24 cellular contexts compared by ENCODE assay signal in the genomic region with DNA sequence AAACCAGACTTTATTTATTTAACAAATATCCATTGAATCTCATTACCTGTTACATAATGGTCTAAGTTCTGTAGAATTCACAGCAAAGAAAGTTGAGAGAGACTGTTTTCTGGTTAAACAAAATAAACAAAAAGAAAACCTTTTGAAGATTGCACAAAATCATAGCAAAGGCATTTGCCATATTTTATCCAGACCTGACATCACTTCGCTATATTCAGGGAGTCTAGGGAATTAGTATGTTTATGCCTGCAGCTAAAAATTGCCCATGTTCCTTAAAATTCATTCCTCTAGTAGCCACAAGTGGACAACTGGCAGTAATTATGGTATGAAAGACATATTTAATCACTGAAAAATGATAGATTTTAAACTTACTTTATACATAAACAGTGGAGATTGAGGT.
"Had no signal": no experiment of that assay in that cellular context is flagged by ENCODE, and none has a peak within 500 bp of the region (broad histone marks: within the 10 kb centered on the region; RNA-seq: fewer than 3 reads in every experiment).

No MANE protein-coding gene starts in this region.

- H3K9me3 Mint-ChIP-seq: natural killer cell treated with Interleukin-12 subunit alpha and Interleukin-12 subunit beta and Interleukin-15 and Interleukin-18, amount 100 ng/mL, for 72 hours; stimulated activated effector memory CD8-positive, alpha-beta T cell treated with anti-CD3 and anti-CD28 coated beads, Interleukin-12 subunit alpha, Interleukin-12 subunit beta, amount 100 ng/mL, for 72 hours; stimulated activated naive CD8-positive, alpha-beta T cell treated with anti-CD3 and anti-CD28 coated beads, Interleukin-15, Interleukin-2, amounts not matched to agents 100 ng/mL and 50 ng/mL, for 24 hours had no signal

- H3K4me1 Mint-ChIP-seq: mesothelial cell of epicardium; naive thymus-derived CD4-positive, alpha-beta T cell; stimulated activated effector memory CD8-positive, alpha-beta T cell treated with anti-CD3 and anti-CD28 coated beads, Interleukin-12 subunit alpha, Interleukin-12 subunit beta, amount 100 ng/mL, for 72 hours had no signal

- H3K27ac ChIP-seq: lower lobe of right lung, ovary, right atrium auricular region, right lobe of liver, spleen, suprapubic skin, thoracic aorta, tibial artery, upper lobe of right lung had no signal

- H3K27me3 ChIP-seq: ovary, right atrium auricular region, right lobe of liver, spleen, suprapubic skin, tibial artery, upper lobe of right lung had no signal

- DNase-seq: hippocampal formation; kidney glomerular epithelial cell; left cardiac atrium; lower lobe of right lung; mammary epithelial cell; mesendoderm; naive thymus-derived CD4-positive, alpha-beta T cell; ovary; right lobe of liver; small intestine; spleen; stimulated activated CD4-positive, alpha-beta T cell treated with anti-CD3 and anti-CD28 coated beads, Interleukin-4, amount 100 ng/mL, for 24 hours; stimulated activated naive CD4-positive, alpha-beta T cell; tibial artery; trophoblast cell; upper lobe of right lung had no signal

- H3K9me3 ChIP-seq: lower lobe of right lung, ovary, right atrium auricular region, right lobe of liver, suprapubic skin, thoracic aorta, upper lobe of right lung had no signal

- H3K36me3 ChIP-seq: lower lobe of right lung, ovary, right atrium auricular region, right lobe of liver, spleen, suprapubic skin, thoracic aorta, tibial artery, upper lobe of right lung had no signal

- H3K4me1 ChIP-seq: lower lobe of right lung, right atrium auricular region, right lobe of liver, spleen, suprapubic skin, upper lobe of right lung had no signal

- H3K4me3 Mint-ChIP-seq: mesothelial cell of epicardium; naive thymus-derived CD4-positive, alpha-beta T cell; natural killer cell treated with Interleukin-12 subunit alpha and Interleukin-12 subunit beta and Interleukin-15 and Interleukin-18, amount 100 ng/mL, for 72 hours; stimulated activated effector memory CD8-positive, alpha-beta T cell treated with anti-CD3 and anti-CD28 coated beads, Interleukin-12 subunit alpha, Interleukin-12 subunit beta, amount 100 ng/mL, for 72 hours; stimulated activated naive CD8-positive, alpha-beta T cell treated with anti-CD3 and anti-CD28 coated beads, Interleukin-15, Interleukin-2, amounts not matched to agents 100 ng/mL and 50 ng/mL, for 24 hours had no signal

- H3K36me3 Mint-ChIP-seq: naive thymus-derived CD4-positive, alpha-beta T cell; stimulated activated effector memory CD8-positive, alpha-beta T cell treated with anti-CD3 and anti-CD28 coated beads, Interleukin-12 subunit alpha, Interleukin-12 subunit beta, amount 100 ng/mL, for 72 hours had no signal

- H3K27me3 Mint-ChIP-seq: progenitor cell of endocrine pancreas had no signal

- H3K4me3 ChIP-seq: lower lobe of right lung, ovary, right atrium auricular region, right lobe of liver, spleen, suprapubic skin, thoracic aorta, tibial artery, upper lobe of right lung had no signal

- H3K27ac Mint-ChIP-seq: mesothelial cell of epicardium; naive thymus-derived CD4-positive, alpha-beta T cell; natural killer cell treated with Interleukin-12 subunit alpha and Interleukin-12 subunit beta and Interleukin-15 and Interleukin-18, amount 100 ng/mL, for 72 hours; progenitor cell of endocrine pancreas; stimulated activated effector memory CD8-positive, alpha-beta T cell treated with anti-CD3 and anti-CD28 coated beads, Interleukin-12 subunit alpha, Interleukin-12 subunit beta, amount 100 ng/mL, for 72 hours; stimulated activated naive CD8-positive, alpha-beta T cell treated with anti-CD3 and anti-CD28 coated beads, Interleukin-15, Interleukin-2, amounts not matched to agents 100 ng/mL and 50 ng/mL, for 24 hours had no signal
